ENCODE assay signal across 9 cellular contexts in the genomic region with DNA sequence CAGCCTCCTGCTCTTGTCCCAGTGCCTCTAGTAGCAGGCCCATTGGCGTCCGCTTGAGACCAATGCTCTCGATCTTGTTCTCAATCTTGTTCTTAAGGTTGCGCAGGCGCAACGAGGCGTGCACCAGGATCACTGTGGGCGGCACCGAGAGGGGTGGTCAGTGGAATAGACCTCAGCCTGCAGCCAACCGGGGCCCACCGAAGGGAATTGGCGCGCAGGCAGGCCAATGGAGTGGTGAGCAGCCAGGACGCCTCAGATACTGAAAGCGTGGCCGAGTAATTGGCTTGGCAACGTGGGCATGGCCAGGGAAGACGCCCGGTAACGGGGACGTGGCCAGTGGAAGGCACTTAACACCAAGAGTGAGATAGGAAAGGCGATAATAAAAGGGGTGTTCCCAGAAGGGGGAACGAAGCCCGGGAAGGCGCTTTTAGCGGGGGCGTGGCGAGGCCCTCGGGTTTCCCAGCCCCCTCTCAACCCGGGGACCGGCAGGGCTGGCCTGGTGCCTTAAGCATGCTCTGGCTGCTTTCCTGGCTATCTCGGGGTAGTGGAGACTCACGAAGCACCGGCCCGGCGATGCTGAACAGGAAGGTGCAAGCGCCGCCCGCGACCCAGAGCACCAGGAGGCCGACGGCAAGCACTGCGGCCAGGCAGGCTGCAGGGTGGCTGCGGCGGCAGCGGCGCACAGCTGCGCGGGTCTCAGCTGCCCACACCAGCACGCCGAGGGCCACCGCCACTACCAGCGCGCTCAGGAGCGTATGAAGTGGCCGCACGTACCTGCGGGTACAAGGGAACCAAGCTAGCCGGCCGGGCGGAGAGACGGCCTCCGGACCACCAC. TPM values are rescaled to one million over a fixed set of nuclear protein-coding genes. Genes with fewer than 3 reads are reported as not detected.
DNase-seq lines count a peak whose midpoint lies in the region; ATAC-seq, FAIRE-seq and TF ChIP-seq lines count a peak whose summit lies in the region.
"Had no signal": no experiment of that assay in that cellular context is flagged by ENCODE, and none has a peak within 500 bp of the region (broad histone marks: within the 10 kb centered on the region; RNA-seq: fewer than 3 reads in every experiment).

No MANE protein-coding gene starts in this region.

- TF ChIP-seq CTCF in BJ (IDR thresholded peaks at IDR 0.05; ENCODE audit: insufficient read depth, low read depth, low read length): no peak

- no peak overlapping the region for H3K27ac Mint-ChIP-seq in activated T-helper 17 cell treated with anti-CD3 and anti-CD28 coated beads, Interleukin-2, amount 50 U/mL, for 72 hours

- DNase-seq in BJ (ENCODE audit: low read depth) (peak; percentile 22), frontal cortex (ENCODE audit: low spot score in 2 of 2) (peak; percentile 63 to 78), occipital lobe (lab: John Stamatoyannopoulos, UW) (peak; percentile 44), NCI-H187 (lab: John Stamatoyannopoulos, UW) (no peak), putamen (ENCODE audit: low spot score) (no peak)

- peaks cover 12% of the 10 kb centered on the region for H3K36me3 Mint-ChIP-seq in activated T-helper 17 cell treated with anti-CD3 and anti-CD28 coated beads, Interleukin-2, amount 50 U/mL, for 72 hours (ENCODE audit: low read depth)

- peak overlapping the region; percentile 81 for H3K4me3 Mint-ChIP-seq in activated T-helper 17 cell treated with anti-CD3 and anti-CD28 coated beads, Interleukin-2, amount 50 U/mL, for 72 hours

- peak overlapping the region; percentile 76 for H3K4me3 ChIP-seq in BJ (ENCODE audit: low read depth, low read length)

- CTCF ChIA-PET in BJ (lab: Yijun Ruan, JAX): no interaction called here

- H3K36me3 ChIP-seq in BJ (ENCODE audit: control insufficient read depth, insufficient read depth, low read length): 0 out of 2 replicates have a peak, but pooled peaks cover 2% of the 10 kb centered on the region

- no peak for FAIRE-seq in frontal cortex (lab: Jason Lieb, UNC)
- FAIRE-seq: GM18507 had no signal

- peaks cover 8% of the 10 kb centered on the region for H3K4me1 Mint-ChIP-seq in activated T-helper 17 cell treated with anti-CD3 and anti-CD28 coated beads, Interleukin-2, amount 50 U/mL, for 72 hours

- no peak for ATAC-seq in activated T-helper 17 cell treated with anti-CD3 and anti-CD28 coated beads, Interleukin-2, amount 50 U/mL, for 72 hours (replicated peaks)
- ATAC-seq in HG02610 (IDR thresholded peaks at IDR 0.05; ENCODE audit: unreplicated experiment): no peak
- ATAC-seq in HG03520 (IDR thresholded peaks at IDR 0.05; ENCODE audit: unreplicated experiment): no peak

- no peaks in the 10 kb centered on the region for H3K9me3 Mint-ChIP-seq in activated T-helper 17 cell treated with anti-CD3 and anti-CD28 coated beads, Interleukin-2, amount 50 U/mL, for 72 hours

- no peaks in the 10 kb centered on the region for H3K27me3 ChIP-seq in BJ (ENCODE audit: control insufficient read depth, insufficient read depth, low read length)

- POLR2A ChIA-PET in BJ (lab: Charles Lee): no interaction called here

- no peaks in the 10 kb centered on the region for H3K27me3 Mint-ChIP-seq in activated T-helper 17 cell treated with anti-CD3 and anti-CD28 coated beads, Interleukin-2, amount 50 U/mL, for 72 hours

RNA-seq across cellular contexts. Expression of a gene that starts 1.7 kb away (rescaled TPM):
- 41.4 and 48.8 TPM in 2 replicates for polyA plus RNA-seq in BJ (2011; rRNA removed)
- 28.3 and 44.3 TPM in 2 replicates for polyA minus RNA-seq in BJ (2011; rRNA and poly(A)+ RNA removed)
- total RNA-seq in activated T-helper 17 cell treated with anti-CD3 and anti-CD28 coated beads, Interleukin-2, amount 50 U/mL, for 72 hours: 10 to 100 TPM; 14.3 to 21.7 TPM
- total RNA-seq in frontal cortex (6.1 TPM), occipital lobe (3.0 TPM)

RNA-seq across cellular contexts. Expression of a gene that starts 7.6 kb away (rescaled TPM):
- 107 and 165 TPM in 2 replicates for polyA plus RNA-seq in BJ (2011; rRNA removed)
- polyA minus RNA-seq in BJ (2011; rRNA and poly(A)+ RNA removed): 68.5 and 116 TPM in 2 replicates
- total RNA-seq in activated T-helper 17 cell treated with anti-CD3 and anti-CD28 coated beads, Interleukin-2, amount 50 U/mL, for 72 hours: 10 to 100 TPM; 40.6 to 44.5 TPM
- total RNA-seq in frontal cortex: 24.5 TPM
- 23.9 TPM for total RNA-seq in occipital lobe

RNA-seq across cellular contexts. Expression of a gene that starts 13.3 kb away (rescaled TPM):
- polyA plus RNA-seq in BJ (2011; rRNA removed): 0.49 and 0.96 TPM in 2 replicates
- 0.38 and 0.57 TPM in 2 replicates for polyA minus RNA-seq in BJ (2011; rRNA and poly(A)+ RNA removed)
- total RNA-seq in activated T-helper 17 cell treated with anti-CD3 and anti-CD28 coated beads, Interleukin-2, amount 50 U/mL, for 72 hours: 1 to 10 TPM; 6.9 to 7.3 TPM
- 1.6 TPM for total RNA-seq in frontal cortex
- 2.0 TPM for total RNA-seq in occipital lobe

RNA-seq across cellular contexts. Expression of a gene that starts 28.9 kb away (rescaled TPM):
- 20.8 and 26.4 TPM in 2 replicates for polyA plus RNA-seq in BJ (2011; rRNA removed)
- polyA minus RNA-seq in BJ (2011; rRNA and poly(A)+ RNA removed): 31.8 and 39.2 TPM in 2 replicates
- total RNA-seq in activated T-helper 17 cell treated with anti-CD3 and anti-CD28 coated beads, Interleukin-2, amount 50 U/mL, for 72 hours: 10 to 100 TPM; 35.0 to 38.9 TPM
- total RNA-seq in frontal cortex: 8.6 TPM
- total RNA-seq in occipital lobe: 8.1 TPM

RNA-seq across cellular contexts. Expression of a gene that starts 51.4 kb away (rescaled TPM):
- 28.2 and 33.1 TPM in 2 replicates for polyA plus RNA-seq in BJ (2011; rRNA removed)
- polyA minus RNA-seq in BJ (2011; rRNA and poly(A)+ RNA removed): 10.0 and 13.1 TPM in 2 replicates
- 10 to 100 TPM; 17.3 to 18.1 TPM for total RNA-seq in activated T-helper 17 cell treated with anti-CD3 and anti-CD28 coated beads, Interleukin-2, amount 50 U/mL, for 72 hours
- total RNA-seq in frontal cortex (16.3 TPM), occipital lobe (18.2 TPM)

Comparison
In these comparisons a context has a peak if more than half of its experiments do, and no peak if none do; other contexts are left out.
1. DNase-seq: peak in BJ (single experiment), frontal cortex (2 of 2) and occipital lobe (single experiment); none in NCI-H187 (0 of 2) and putamen (single experiment).